ENCODE assay signal across 9 cellular contexts in the genomic region with DNA sequence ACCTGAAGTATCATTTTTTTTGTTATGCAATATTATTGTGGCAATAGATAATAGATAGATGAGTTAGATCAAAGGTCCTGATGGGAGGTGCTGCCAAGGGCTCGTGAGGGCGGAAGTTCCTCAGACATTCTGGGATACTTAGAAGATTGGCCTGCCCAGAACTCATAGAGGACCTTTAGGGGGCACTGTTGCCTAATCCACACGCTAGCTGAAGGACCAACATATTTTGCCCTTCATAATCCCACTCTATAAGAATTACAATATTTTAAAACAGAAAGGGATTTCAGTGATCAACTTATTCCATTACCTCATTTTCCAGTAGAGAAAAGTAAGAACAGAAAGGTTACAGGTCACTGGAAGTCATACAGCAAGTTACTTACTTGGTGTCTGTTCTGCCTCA. TPM values are rescaled to one million over a fixed set of nuclear protein-coding genes. Genes with fewer than 3 reads are reported as not detected.
A peak's percentile ranks its signal among the peaks of the same experiment; 100 is the strongest.
DNase-seq lines count a peak whose midpoint lies in the region; ATAC-seq and TF ChIP-seq lines count a peak whose summit lies in the region.
"Had no signal": no experiment of that assay in that cellular context is flagged by ENCODE, and none has a peak within 500 bp of the region (broad histone marks: within the 10 kb centered on the region; RNA-seq: fewer than 3 reads in every experiment).

No MANE protein-coding gene starts in this region.

- CTCF ChIA-PET in CD8-positive, alpha-beta T cell (lab: Charles Lee): no interaction called here

- H3K4me2 ChIP-seq in KMS-11: no peak overlapping the region

- H3K36me3 ChIP-seq in KMS-11 (ENCODE audit: insufficient read depth) (no peaks in the 10 kb centered on the region), ascending aorta (no peaks in the 10 kb centered on the region)
- H3K36me3 ChIP-seq in CD8-positive, alpha-beta T cell (ENCODE audit: insufficient read depth, low read length): no peaks in the 10 kb centered on the region

- H3K4me1 ChIP-seq in KMS-11 (ENCODE audit: low read depth, poor library complexity, severe bottlenecking): no peaks in the 10 kb centered on the region
- no peaks in the 10 kb centered on the region for H3K4me1 ChIP-seq in ascending aorta
- H3K4me1 ChIP-seq in CD8-positive, alpha-beta T cell (ENCODE audit: insufficient read depth, low read length): no peaks in the 10 kb centered on the region

- no peaks in the 10 kb centered on the region for H4K20me1 ChIP-seq in KMS-11 (ENCODE audit: insufficient read depth)

- no peaks in the 10 kb centered on the region for H3K79me2 ChIP-seq in KMS-11 (ENCODE audit: insufficient read depth, low read depth)

- H3K4me1 Mint-ChIP-seq in CD8-positive, alpha-beta T cell (ENCODE audit: low read depth): no peaks in the 10 kb centered on the region

- intact Hi-C loops in ascending aorta (cut with DNase I): loop anchor here (1.0 to 10.0 kb wide), 3 partner anchors 63 to 190 kb away; a partner anchor contains a TSS
- intact Hi-C loops in CD8-positive, alpha-beta T cell (cut with DNase I, micrococcal nuclease): loop anchor here in 1 of 2 experiments (5.0 kb wide), 1 partner anchor 95 kb away; no protein-coding TSS in a partner anchor

- no peak overlapping the region for H2AFZ ChIP-seq in KMS-11 (ENCODE audit: low read depth)

- no peak overlapping the region for H3K27ac ChIP-seq in KMS-11
- no peak overlapping the region for H3K27ac ChIP-seq in ascending aorta
- no peak overlapping the region for H3K27ac ChIP-seq in CD8-positive, alpha-beta T cell (ENCODE audit: low read depth, low read length)

- H3K9ac ChIP-seq in KMS-11: no peak overlapping the region

- H3K4me3 ChIP-seq in KMS-11 (IDR thresholded peaks at IDR 0.05; ENCODE audit: insufficient read depth, low read depth, low read length) (no peak overlapping the region), ascending aorta (no peak overlapping the region)
- H3K4me3 ChIP-seq in CD8-positive, alpha-beta T cell (ENCODE audit: low read depth, low read length): no peak overlapping the region

- no peaks in the 10 kb centered on the region for H3K9me3 ChIP-seq in ascending aorta
- no peaks in the 10 kb centered on the region for H3K9me3 ChIP-seq in CD8-positive, alpha-beta T cell (ENCODE audit: low read length)

- POLR2A ChIA-PET in CD8-positive, alpha-beta T cell (lab: Charles Lee): no interaction called here

- DNase-seq in SIG-M5 treated with dmso at 0.1 percent for 504 hours (lab: John Stamatoyannopoulos, UW; ENCODE audit: unreplicated experiment): peak; percentile 29
- DNase-seq in SIG-M5 (lab: John Stamatoyannopoulos, UW): no peak
- DNase-seq in ascending aorta (ENCODE audit: low spot score in 2 of 2): no peak
- peak; percentile 66 for DNase-seq in inferior parietal cortex (ENCODE audit: extremely low spot score)
- DNase-seq in CD8-positive, alpha-beta T cell: no peak
- no peak for DNase-seq in NCI-H1436 (lab: John Stamatoyannopoulos, UW)

- no peaks in the 10 kb centered on the region for H3K36me3 Mint-ChIP-seq in CD8-positive, alpha-beta T cell
- H3K36me3 Mint-ChIP-seq: activated naive CD4-positive, alpha-beta T cell treated with anti-CD3 and anti-CD28 coated beads, Interleukin-2, amount 50 U/mL, for 72 hours had no signal

- H3K4me3 Mint-ChIP-seq in CD8-positive, alpha-beta T cell: no peak overlapping the region

- H3K27ac Mint-ChIP-seq in CD8-positive, alpha-beta T cell: no peak overlapping the region
- H3K27ac Mint-ChIP-seq: activated naive CD4-positive, alpha-beta T cell treated with anti-CD3 and anti-CD28 coated beads, Interleukin-2, amount 50 U/mL, for 72 hours had no signal

- no peaks in the 10 kb centered on the region for H3K9me3 Mint-ChIP-seq in CD8-positive, alpha-beta T cell
- H3K9me3 Mint-ChIP-seq: activated naive CD4-positive, alpha-beta T cell treated with anti-CD3 and anti-CD28 coated beads, Interleukin-2, amount 50 U/mL, for 72 hours had no signal

- peaks cover 4% of the 10 kb centered on the region for H3K27me3 Mint-ChIP-seq in CD8-positive, alpha-beta T cell (ENCODE audit: low read depth)

- H3K27me3 ChIP-seq in KMS-11 (ENCODE audit: insufficient read depth, low read depth): no peaks in the 10 kb centered on the region
- no peaks in the 10 kb centered on the region for H3K27me3 ChIP-seq in ascending aorta
- H3K27me3 ChIP-seq in CD8-positive, alpha-beta T cell (ENCODE audit: insufficient read depth, low read length): no peaks in the 10 kb centered on the region

- ATAC-seq in GM21526 (IDR thresholded peaks at IDR 0.05; ENCODE audit: low FRiP score, unreplicated experiment): peak; percentile 95
- ATAC-seq in CD8-positive, alpha-beta T cell: no peak

- TF ChIP-seq CTCF in KMS-11 (conservative IDR thresholded peaks at IDR 0.05; ENCODE audit: low read depth, low read length) (peak; percentile 58), ascending aorta (IDR thresholded peaks at IDR 0.05) (peak in 2 of 3 experiments; percentile 29 to 53)
- TF ChIP-seq CTCF in CD8-positive, alpha-beta T cell (IDR thresholded peaks at IDR 0.05): no peak

RNA-seq across cellular contexts. Expression of a gene that starts 22.9 kb away (rescaled TPM):
- not detected for total RNA-seq in ascending aorta
- total RNA-seq in CD8-positive, alpha-beta T cell: not detected
- total RNA-seq: activated naive CD4-positive, alpha-beta T cell treated with anti-CD3 and anti-CD28 coated beads, Interleukin-2, amount 50 U/mL, for 72 hours had no signal

Comparison
In these comparisons a context has a peak if more than half of its experiments do, and no peak if none do; other contexts are left out.
1. DNase-seq: peak in SIG-M5 treated with dmso at 0.1 percent for 504 hours (single experiment) and inferior parietal cortex (single experiment); none in SIG-M5 (single experiment), ascending aorta (0 of 2), CD8-positive, alpha-beta T cell (0 of 7) and NCI-H1436 (single experiment).